7 cellular contexts compared by ENCODE assay signal in genomic region chr10:114404171-114405010, GRCh38. TPM values are rescaled to one million over a fixed set of nuclear protein-coding genes. Genes with fewer than 3 reads are reported as not detected.
DNase-seq lines count a peak whose midpoint lies in the region; ATAC-seq, FAIRE-seq and TF ChIP-seq lines count a peak whose summit lies in the region.

A gene with protein sequence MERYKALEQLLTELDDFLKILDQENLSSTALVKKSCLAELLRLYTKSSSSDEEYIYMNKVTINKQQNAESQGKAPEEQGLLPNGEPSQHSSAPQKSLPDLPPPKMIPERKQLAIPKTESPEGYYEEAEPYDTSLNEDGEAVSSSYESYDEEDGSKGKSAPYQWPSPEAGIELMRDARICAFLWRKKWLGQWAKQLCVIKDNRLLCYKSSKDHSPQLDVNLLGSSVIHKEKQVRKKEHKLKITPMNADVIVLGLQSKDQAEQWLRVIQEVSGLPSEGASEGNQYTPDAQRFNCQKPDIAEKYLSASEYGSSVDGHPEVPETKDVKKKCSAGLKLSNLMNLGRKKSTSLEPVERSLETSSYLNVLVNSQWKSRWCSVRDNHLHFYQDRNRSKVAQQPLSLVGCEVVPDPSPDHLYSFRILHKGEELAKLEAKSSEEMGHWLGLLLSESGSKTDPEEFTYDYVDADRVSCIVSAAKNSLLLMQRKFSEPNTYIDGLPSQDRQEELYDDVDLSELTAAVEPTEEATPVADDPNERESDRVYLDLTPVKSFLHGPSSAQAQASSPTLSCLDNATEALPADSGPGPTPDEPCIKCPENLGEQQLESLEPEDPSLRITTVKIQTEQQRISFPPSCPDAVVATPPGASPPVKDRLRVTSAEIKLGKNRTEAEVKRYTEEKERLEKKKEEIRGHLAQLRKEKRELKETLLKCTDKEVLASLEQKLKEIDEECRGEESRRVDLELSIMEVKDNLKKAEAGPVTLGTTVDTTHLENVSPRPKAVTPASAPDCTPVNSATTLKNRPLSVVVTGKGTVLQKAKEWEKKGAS (minus strand): TSS chr10:114404502. CDS start chr10:114404455, 47 bp downstream.

- H3K9ac ChIP-seq in SK-N-MC (ENCODE audit: insufficient read length) = no peak within 1 kb of the TSS

- no peaks in the 10 kb centered on the region for H3K4me1 ChIP-seq in pancreas

- WGBS in pancreas, 2 donors = 1% methylated on average over 85 to 88 of the region's 88 CpGs

- peak within 1 kb of the TSS; percentile 30 for H3K4me3 ChIP-seq in SK-N-MC
- H3K4me3 ChIP-seq in pancreas = peak within 1 kb of the TSS; percentile 36 to 66 (median 50)

- H3K36me3 ChIP-seq in SK-N-MC (ENCODE audit: insufficient read depth, low read length) = no peaks in the 10 kb centered on the region
- no peaks in the 10 kb centered on the region for H3K36me3 ChIP-seq in pancreas

- DNase-seq in GM20000 (ENCODE audit: low spot score) (peak; percentile 52), SK-N-MC (ENCODE audit: low read depth, low spot score) (no peak), glomerular visceral epithelial cell (ENCODE audit: extremely low spot score) (peak; percentile 64), pancreas (peak; percentile 49 to 86 (median 70)), COR-L47 (lab: John Stamatoyannopoulos, UW) (no peak), NCI-H128 (lab: John Stamatoyannopoulos, UW; ENCODE audit: unreplicated experiment) (no peak), KG1 (lab: John Stamatoyannopoulos, UW) (no peak)

- intact Hi-C loops in pancreas (cut with DNase I) = no loop called here

- H3K27me3 ChIP-seq in pancreas = no peaks in the 10 kb centered on the region

- H3K9me3 ChIP-seq in SK-N-MC (ENCODE audit: low read depth, low read length) (no peaks in the 10 kb centered on the region), pancreas (no peaks in the 10 kb centered on the region)

- peak; percentile 94 to 97 (median 94) for ATAC-seq in pancreas

- FAIRE-seq in pancreas (lab: Jason Lieb, UNC) = no peak

- H3K27ac ChIP-seq in SK-N-MC (no peak within 1 kb of the TSS), pancreas (peak within 1 kb of the TSS in 2 of 4 donors; percentile 2 to 31)

- no peak for TF ChIP-seq CTCF in GM20000 (IDR thresholded peaks at IDR 0.05; ENCODE audit: extremely low read depth, missing control alignments)
- no peak for TF ChIP-seq CTCF in pancreas (IDR thresholded peaks at IDR 0.05)

RNA-seq across cellular contexts. Expression of the gene that starts here (rescaled TPM):
- total RNA-seq in pancreas = 10 to 100 TPM in 2 of 6 donors, 1 to 10 TPM in 4; 4.4 to 19.9 (median 7.0) TPM
- polyA plus RNA-seq in pancreas = 1 to 10 TPM; 3.3 to 4.4 TPM

Comparison
In these comparisons a context has a peak if more than half of its experiments do, and no peak if none do; other contexts are left out.
1. DNase-seq: peak in GM20000 (single experiment), glomerular visceral epithelial cell (single experiment) and pancreas (6 of 6); none in SK-N-MC (single experiment), COR-L47 (single experiment), NCI-H128 (single experiment) and KG1 (single experiment).